Comparison of ENCODE assay signal across 8 cellular contexts in genomic region chr12:48157016-48157888, GRCh38. TPM values are rescaled to one million over a fixed set of nuclear protein-coding genes. Genes with fewer than 3 reads are reported as not detected.
DNase-seq lines count a peak whose midpoint lies in the region; ATAC-seq and TF ChIP-seq lines count a peak whose summit lies in the region.

TSS of gene ASB8 (minus strand) at chr12:48157515. CDS start at chr12:48153496, 4,019 bp downstream.

- TF ChIP-seq CTCF in GM12864 (IDR thresholded peaks at IDR 0.05; ENCODE audit: low read depth, low read length, missing control alignments) = peak; percentile 45

- ATAC-seq in HG02623 (IDR thresholded peaks at IDR 0.05; ENCODE audit: unreplicated experiment) = peak; percentile 86
- ATAC-seq in activated naive CD4-positive, alpha-beta T cell treated with anti-CD3 and anti-CD28 coated beads, Interleukin-2, amount 50 U/mL, for 72 hours = peak; percentile 95 to 96

- peak within 1 kb of the TSS; percentile 95 for H3K4me3 ChIP-seq in GM12864 (ENCODE audit: low read depth, low read length)

- peaks cover 0 to 6% of the 10 kb centered on the region in 2 donors for H3K36me3 Mint-ChIP-seq in activated naive CD4-positive, alpha-beta T cell treated with anti-CD3 and anti-CD28 coated beads, Interleukin-2, amount 50 U/mL, for 72 hours

- H3K27ac Mint-ChIP-seq in activated naive CD4-positive, alpha-beta T cell treated with anti-CD3 and anti-CD28 coated beads, Interleukin-2, amount 50 U/mL, for 72 hours = peak within 1 kb of the TSS; percentile 88 to 95

- H3K9me3 Mint-ChIP-seq in activated naive CD4-positive, alpha-beta T cell treated with anti-CD3 and anti-CD28 coated beads, Interleukin-2, amount 50 U/mL, for 72 hours = peaks cover 0 to 4% of the 10 kb centered on the region in 2 donors

- H3K27ac ChIP-seq in temporal lobe (ENCODE audit: low read depth, low read length) = peak within 1 kb of the TSS; percentile 71

- DNase-seq in GM12864 (ENCODE audit: low read depth) = peak; percentile 97
- peak; percentile 100 for DNase-seq in NCI-H1092 treated with DMSO at 0.1 percent for 48 hours (lab: John Stamatoyannopoulos, UW)
- peak; percentile 88 for DNase-seq in SKM-1 (lab: John Stamatoyannopoulos, UW; ENCODE audit: unreplicated experiment)
- peak; percentile 97 to 99 for DNase-seq in activated naive CD4-positive, alpha-beta T cell treated with anti-CD3 and anti-CD28 coated beads, Interleukin-2, amount 50 U/mL, for 72 hours (ENCODE audit: low spot score in 2 of 2)
- DNase-seq in glomerular endothelial cell (ENCODE audit: extremely low read depth, low read depth, low spot score) = peak; percentile 90
- peak; percentile 94 for DNase-seq in occipital lobe (lab: John Stamatoyannopoulos, UW)

RNA-seq across cellular contexts. Expression of gene ASB8, which starts in this region (rescaled TPM):
- 10 to 100 TPM; 30.7 to 45.3 TPM for total RNA-seq in activated naive CD4-positive, alpha-beta T cell treated with anti-CD3 and anti-CD28 coated beads, Interleukin-2, amount 50 U/mL, for 72 hours
- total RNA-seq in glomerular endothelial cell = 18.0 and 22.6 TPM in 2 replicates
- 38.8 TPM for total RNA-seq in occipital lobe
- total RNA-seq in temporal lobe = 25.6 TPM

Comparison
In these comparisons a context has a peak if more than half of its experiments do, and no peak if none do; other contexts are left out.
1. Peak in every context shown above with its lines: DNase-seq, ATAC-seq, H3K4me3 ChIP-seq and H3K27ac ChIP-seq.